24 cellular contexts compared by ENCODE assay signal in the genomic region with DNA sequence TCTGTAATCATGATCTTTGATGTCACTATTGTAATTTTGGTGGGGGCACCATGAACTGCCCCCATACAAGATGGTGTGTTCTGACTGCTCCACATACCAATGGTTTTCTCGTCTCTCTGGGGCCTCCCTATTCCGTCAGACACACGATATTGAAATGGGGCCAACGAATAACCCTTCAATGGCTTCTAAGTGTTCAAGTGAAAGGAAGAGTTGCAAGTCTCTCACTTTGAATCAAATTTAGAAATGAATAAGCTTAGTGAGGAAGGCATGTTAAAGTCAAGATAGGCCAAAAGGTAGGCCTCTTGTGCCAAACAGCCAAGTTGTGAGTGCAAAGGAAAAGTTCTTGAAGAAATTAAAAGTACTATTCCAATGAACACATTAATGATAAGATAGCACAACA.
DNase-seq lines count a peak whose midpoint lies in the region; ATAC-seq, FAIRE-seq and TF ChIP-seq lines count a peak whose summit lies in the region.
"Had no signal": no experiment of that assay in that cellular context is flagged by ENCODE, and none has a peak within 500 bp of the region (broad histone marks: within the 10 kb centered on the region; RNA-seq: fewer than 3 reads in every experiment).

No MANE protein-coding gene starts in this region.

- peaks cover 4% of the 10 kb centered on the region for H3K4me1 ChIP-seq in astrocyte (ENCODE audit: insufficient read depth, low read length)

- no peak overlapping the region for H3K4me3 ChIP-seq in astrocyte (ENCODE audit: insufficient read depth, low read depth, low read length)

- H4K20me1 ChIP-seq in astrocyte (ENCODE audit: insufficient read depth, low read length), result no peaks in the 10 kb centered on the region

- H3K9me3 Mint-ChIP-seq in activated CD8-positive, alpha-beta memory T cell treated with anti-CD3 and anti-CD28 coated beads, Interleukin-2, amount 10 ng/mL, durations not matched to agents 7 days and 5 days (ENCODE audit: low read depth), result peaks cover 7% of the 10 kb centered on the region
- H3K9me3 Mint-ChIP-seq in Calu3 (ENCODE audit: low read depth, unreplicated experiment) (no peaks in the 10 kb centered on the region), astrocyte (ENCODE audit: unreplicated experiment) (peaks cover 2% of the 10 kb centered on the region), nephron (no peaks in the 10 kb centered on the region)
- H3K9me3 Mint-ChIP-seq: H9, HFFc6 had no signal

- H3K9me3 ChIP-seq in astrocyte (ENCODE audit: insufficient read depth, low read depth, low read length), result no peaks in the 10 kb centered on the region

- H3K9ac ChIP-seq in astrocyte (ENCODE audit: low read length), result no peak overlapping the region

- H3K4me3 Mint-ChIP-seq in activated CD8-positive, alpha-beta memory T cell treated with anti-CD3 and anti-CD28 coated beads, Interleukin-2, amount 10 ng/mL, durations not matched to agents 7 days and 5 days, result no peak overlapping the region
- H3K4me3 Mint-ChIP-seq in Calu3 (ENCODE audit: low read depth, unreplicated experiment) (no peak overlapping the region), astrocyte (ENCODE audit: unreplicated experiment) (no peak overlapping the region), nephron (no peak overlapping the region)
- H3K4me3 Mint-ChIP-seq: H9, HFFc6 had no signal

- FAIRE-seq in astrocyte (lab: Jason Lieb, UNC), result no peak
- FAIRE-seq: D721Med, RCC 7860 had no signal

- H3K27me3 ChIP-seq in astrocyte (ENCODE audit: insufficient read depth, low read length), result no peaks in the 10 kb centered on the region

- H3K27ac Mint-ChIP-seq in activated CD8-positive, alpha-beta memory T cell treated with anti-CD3 and anti-CD28 coated beads, Interleukin-2, amount 10 ng/mL, durations not matched to agents 7 days and 5 days, result peak overlapping the region; percentile 14
- peak overlapping the region; percentile 81 for H3K27ac Mint-ChIP-seq in Calu3 (ENCODE audit: unreplicated experiment)
- peak overlapping the region; percentile 4 for H3K27ac Mint-ChIP-seq in astrocyte (ENCODE audit: unreplicated experiment)
- H3K27ac Mint-ChIP-seq in nephron, result peak overlapping the region; percentile 62 to 97 (median 88)
- H3K27ac Mint-ChIP-seq: HFFc6 had no signal

- H3K36me3 Mint-ChIP-seq in activated CD8-positive, alpha-beta memory T cell treated with anti-CD3 and anti-CD28 coated beads, Interleukin-2, amount 10 ng/mL, durations not matched to agents 7 days and 5 days, result peaks cover 22% of the 10 kb centered on the region
- H3K36me3 Mint-ChIP-seq in Calu3 (ENCODE audit: insufficient read depth, unreplicated experiment), result peaks cover 9% of the 10 kb centered on the region
- no peaks in the 10 kb centered on the region for H3K36me3 Mint-ChIP-seq in astrocyte (ENCODE audit: low read depth, unreplicated experiment)
- H3K36me3 Mint-ChIP-seq in nephron (ENCODE audit: low read depth), result no peaks in the 10 kb centered on the region

- no peak for TF ChIP-seq CTCF in Calu3 (IDR thresholded peaks at IDR 0.05; ENCODE audit: unreplicated experiment)
- TF ChIP-seq CTCF in astrocyte (IDR thresholded peaks at IDR 0.05; ENCODE audit: insufficient read depth, low read depth, low read length), result no peak
- no peak for TF ChIP-seq CTCF in nephron (IDR thresholded peaks at IDR 0.05; ENCODE audit: unreplicated experiment in 3 of 3)

- no TSS peak for BruUV-seq in Calu3 (replicated peaks; lab: Mats Ljungman, UMichigan)

- no peak for DNase-seq in activated CD8-positive, alpha-beta memory T cell treated with anti-CD3 and anti-CD28 coated beads, Interleukin-2, amount 10 ng/mL, durations not matched to agents 7 days and 5 days
- DNase-seq in activated CD8-positive, alpha-beta memory T cell treated with anti-CD3 and anti-CD28 coated beads for 24 hours, result no peak
- no peak for DNase-seq in Calu3
- DNase-seq in astrocyte (ENCODE audit: low read depth), result no peak
- no peak for DNase-seq in RPMI8226
- DNase-seq: 8988T, C1 segment of cervical spinal cord, EL, GF-D8, H9, HFFc6, Karpas-422, NCI-H1417, NCI-H1694 treated with DMSO at 0.1 percent for 48 hours, NCI-H2081 treated with DMSO at 0.1 percent for 48 hours, NCI-H2171 treated with DMSO at 0.1 percent for 48 hours, NCI-H524 treated with DMSO at 0.1 percent for 48 hours, NCI-H82 had no signal

- peaks cover 78% of the 10 kb centered on the region for H3K4me1 Mint-ChIP-seq in activated CD8-positive, alpha-beta memory T cell treated with anti-CD3 and anti-CD28 coated beads, Interleukin-2, amount 10 ng/mL, durations not matched to agents 7 days and 5 days
- peaks cover 50% of the 10 kb centered on the region for H3K4me1 Mint-ChIP-seq in Calu3 (ENCODE audit: low read depth, unreplicated experiment)
- peaks cover 23% of the 10 kb centered on the region for H3K4me1 Mint-ChIP-seq in astrocyte (ENCODE audit: low read depth, unreplicated experiment)
- peaks cover 28% of the 10 kb centered on the region for H3K4me1 Mint-ChIP-seq in nephron

- no peak overlapping the region for H3K4me2 ChIP-seq in astrocyte (ENCODE audit: low read length)

- H3K36me3 ChIP-seq in astrocyte (ENCODE audit: insufficient read depth, low read length), result no peaks in the 10 kb centered on the region

- CTCF ChIA-PET in activated CD8-positive, alpha-beta memory T cell treated with anti-CD3 and anti-CD28 coated beads, Interleukin-2, amount 10 ng/mL, durations not matched to agents 7 days and 5 days (lab: Charles Lee), result interaction anchor here (2.6 kb wide), 1 partner anchor 37 kb away, joined by 9 read pairs; no protein-coding TSS in a partner anchor
- CTCF ChIA-PET in Calu3 (lab: Charles Lee), result interaction anchor here (1.0 kb wide), 1 partner anchor 14 kb away, joined by 3 read pairs; no protein-coding TSS in a partner anchor

- intact Hi-C loops in Calu3 (cut with micrococcal nuclease; ENCODE audit: unreplicated experiment), result loop anchor here (5.0 kb wide), 2 partner anchors 50 to 55 kb away; no protein-coding TSS in a partner anchor

- no peak overlapping the region for H3K27ac ChIP-seq in astrocyte (ENCODE audit: low read depth, low read length)

- ATAC-seq in activated CD8-positive, alpha-beta memory T cell treated with anti-CD3 and anti-CD28 coated beads, Interleukin-2, amount 10 ng/mL, durations not matched to agents 7 days and 5 days, result no peak
- ATAC-seq in GM19328 (IDR thresholded peaks at IDR 0.05; ENCODE audit: unreplicated experiment), result no peak
- ATAC-seq in GM21723 (IDR thresholded peaks at IDR 0.05; ENCODE audit: unreplicated experiment), result no peak
- ATAC-seq: Right ventricle myocardium inferior had no signal

- no peaks in the 10 kb centered on the region for H3K27me3 Mint-ChIP-seq in activated CD8-positive, alpha-beta memory T cell treated with anti-CD3 and anti-CD28 coated beads, Interleukin-2, amount 10 ng/mL, durations not matched to agents 7 days and 5 days
- H3K27me3 Mint-ChIP-seq in Calu3 (ENCODE audit: unreplicated experiment) (no peaks in the 10 kb centered on the region), astrocyte (ENCODE audit: low read depth, unreplicated experiment) (no peaks in the 10 kb centered on the region), nephron (ENCODE audit: low read depth) (no peaks in the 10 kb centered on the region)

- H3K79me2 ChIP-seq in astrocyte (ENCODE audit: insufficient read depth, low read length), result no peaks in the 10 kb centered on the region

- no peak overlapping the region for H2AFZ ChIP-seq in astrocyte (ENCODE audit: low read depth, low read length)

Comparison
In these comparisons a context has a peak if more than half of its experiments do, and no peak if none do; other contexts are left out.
1. H3K27ac Mint-ChIP-seq: peak in every context shown above with its lines; median percentile 88 in nephron; 81 in Calu3; 14 in activated CD8-positive, alpha-beta memory T cell treated with anti-CD3 and anti-CD28 coated beads, Interleukin-2, amount 10 ng/mL, durations not matched to agents 7 days and 5 days; 4 in astrocyte.